Comparison of ENCODE assay signal across 8 cellular contexts in genomic region chr9:98191615-98192502, GRCh38. TPM values are rescaled to one million over a fixed set of nuclear protein-coding genes. Genes with fewer than 3 reads are reported as not detected.
DNase-seq lines count a peak whose midpoint lies in the region; ATAC-seq and TF ChIP-seq lines count a peak whose summit lies in the region.

No MANE protein-coding gene starts in this region.

- peak overlapping the region; percentile 99 for H3K4me2 ChIP-seq in Karpas-422 (ENCODE audit: low read depth, low read length, poor library complexity, severe bottlenecking)

- H3K4me3 Mint-ChIP-seq in activated T-cell treated with anti-CD3 and anti-CD28 coated beads, Interleukin-2, amount 50 U/mL, for 4 hours, result peak overlapping the region; percentile 75

- peak overlapping the region; percentile 77 for H3K9ac ChIP-seq in Karpas-422 (ENCODE audit: low read length)

- DNase-seq in NCI-H146 (lab: John Stamatoyannopoulos, UW) (peak; percentile 11), NCI-H146 treated with DMSO at 0.1 percent for 48 hours (lab: John Stamatoyannopoulos, UW; ENCODE audit: unreplicated experiment) (no peak), Karpas-422 (no peak), fibroblast of the aortic adventitia (ENCODE audit: low read depth) (no peak), ovary (peak in 2 of 5 donors; percentile 31 to 38)
- peak; percentile 20 for DNase-seq in activated T-cell treated with anti-CD3 and anti-CD28 coated beads, Interleukin-2, amount 50 U/mL, for 4 hours

- no peaks in the 10 kb centered on the region for H3K36me3 ChIP-seq in Karpas-422 (ENCODE audit: insufficient read depth, low read length)
- H3K36me3 ChIP-seq in ovary, result no peaks in the 10 kb centered on the region

- H3K4me1 ChIP-seq in Karpas-422 (ENCODE audit: low read length) (peaks cover 17% of the 10 kb centered on the region), ovary (ENCODE audit: insufficient read depth) (no peaks in the 10 kb centered on the region)

- H3K36me3 Mint-ChIP-seq in activated T-cell treated with anti-CD3 and anti-CD28 coated beads, Interleukin-2, amount 50 U/mL, for 4 hours (ENCODE audit: insufficient read depth), result no peaks in the 10 kb centered on the region

- peaks cover 31% of the 10 kb centered on the region for H3K4me1 Mint-ChIP-seq in activated T-cell treated with anti-CD3 and anti-CD28 coated beads, Interleukin-2, amount 50 U/mL, for 4 hours (ENCODE audit: low read depth)

- no peaks in the 10 kb centered on the region for H3K9me3 ChIP-seq in Karpas-422 (ENCODE audit: low read length)
- H3K9me3 ChIP-seq in ovary, result no peaks in the 10 kb centered on the region

- no peaks in the 10 kb centered on the region for H3K27me3 Mint-ChIP-seq in activated T-cell treated with anti-CD3 and anti-CD28 coated beads, Interleukin-2, amount 50 U/mL, for 4 hours (ENCODE audit: low read depth)

- no peak for TF ChIP-seq POLR2A in ovary (IDR thresholded peaks at IDR 0.05)
- TF ChIP-seq POLR2A in GM18505 (IDR thresholded peaks at IDR 0.05; ENCODE audit: borderline replicate concordance, extremely low read depth, insufficient read depth, insufficient read length), result no peak

- peak; percentile 24 to 41 for ATAC-seq in activated T-cell treated with anti-CD3 and anti-CD28 coated beads, Interleukin-2, amount 50 U/mL, for 4 hours
- ATAC-seq in HG02763 (IDR thresholded peaks at IDR 0.05; ENCODE audit: unreplicated experiment) (no peak), GM18505 (IDR thresholded peaks at IDR 0.05; ENCODE audit: unreplicated experiment) (no peak)

- no peaks in the 10 kb centered on the region for H4K20me1 ChIP-seq in Karpas-422 (ENCODE audit: insufficient read depth, low read depth, low read length)

- H3K9me2 ChIP-seq in Karpas-422 (replicated peaks; ENCODE audit: insufficient read depth, low read length), result no peaks in the 10 kb centered on the region

- H3K4me3 ChIP-seq in Karpas-422 (ENCODE audit: low read length) (peak overlapping the region; percentile 87), fibroblast of the aortic adventitia (ENCODE audit: low read depth, low read length) (peak overlapping the region; percentile 63), ovary (peak overlapping the region; percentile 59)

- H2AFZ ChIP-seq in Karpas-422 (ENCODE audit: low read length), result peak overlapping the region; percentile 96; the same call in 1 of the 2 replicates

- WGBS in ovary, 3 donors, result 15 to 25% (median 23%) methylated on average over 26 to 47 of the region's 47 CpGs

- TF ChIP-seq EP300 in ovary (IDR thresholded peaks at IDR 0.05), result no peak

- no peak for TF ChIP-seq CTCF in fibroblast of the aortic adventitia (IDR thresholded peaks at IDR 0.05; ENCODE audit: insufficient read depth, low read length)
- no peak for TF ChIP-seq CTCF in ovary (IDR thresholded peaks at IDR 0.05)

- H3K27ac ChIP-seq in Karpas-422 (ENCODE audit: low read length) (no peak overlapping the region), ovary (no peak overlapping the region)

- H3K27me3 ChIP-seq in Karpas-422 (ENCODE audit: low read length), result no peaks in the 10 kb centered on the region
- H3K27me3 ChIP-seq in ovary, result no peaks in the 10 kb centered on the region

- no peaks in the 10 kb centered on the region for H3K79me2 ChIP-seq in Karpas-422 (ENCODE audit: low read length)

- intact Hi-C loops in ovary (cut with DNase I), result no loop called here

- H3K9me3 Mint-ChIP-seq in activated T-cell treated with anti-CD3 and anti-CD28 coated beads, Interleukin-2, amount 50 U/mL, for 4 hours, result no peaks in the 10 kb centered on the region

RNA-seq across cellular contexts. Expression of gene CORO2A, which starts 0.6 kb away (rescaled TPM):
- 1.7 and 2.5 TPM in 2 replicates for total RNA-seq in Karpas-422 (2014; rRNA removed; shearing (Covaris generic); ENCODE audit: low replicate concordance)
- 1 to 10 TPM; 1.6 to 2.1 (median 1.7) TPM for total RNA-seq in activated T-cell treated with anti-CD3 and anti-CD28 coated beads, Interleukin-2, amount 50 U/mL, for 4 hours
- total RNA-seq in fibroblast of the aortic adventitia (ENCODE audit: low replicate concordance), result 0.36 and 0.57 TPM in 2 replicates
- total RNA-seq in ovary, result 1 to 10 TPM in 4 of 7 donors, under 1 TPM in 3; 0.13 to 3.7 (median 1.2) TPM
- polyA plus RNA-seq in ovary, result 1 to 10 TPM in 1 of 2 donors, under 1 TPM in 1; 0.33 to 1.9 TPM

Comparison
In these comparisons a context has a peak if more than half of its experiments do, and no peak if none do; other contexts are left out.
1. DNase-seq: peak in NCI-H146 (single experiment) and activated T-cell treated with anti-CD3 and anti-CD28 coated beads, Interleukin-2, amount 50 U/mL, for 4 hours (single experiment); none in NCI-H146 treated with DMSO at 0.1 percent for 48 hours (single experiment), Karpas-422 (single experiment) and fibroblast of the aortic adventitia (single experiment).
2. ATAC-seq: peak in activated T-cell treated with anti-CD3 and anti-CD28 coated beads, Interleukin-2, amount 50 U/mL, for 4 hours (2 of 2); none in HG02763 (single experiment) and GM18505 (single experiment).
3. Peak in every context shown above with its lines, with median percentiles within 50 percentile points of each other: H3K4me3 ChIP-seq.